ENCODE assay signal across 8 cellular contexts in the genomic region with DNA sequence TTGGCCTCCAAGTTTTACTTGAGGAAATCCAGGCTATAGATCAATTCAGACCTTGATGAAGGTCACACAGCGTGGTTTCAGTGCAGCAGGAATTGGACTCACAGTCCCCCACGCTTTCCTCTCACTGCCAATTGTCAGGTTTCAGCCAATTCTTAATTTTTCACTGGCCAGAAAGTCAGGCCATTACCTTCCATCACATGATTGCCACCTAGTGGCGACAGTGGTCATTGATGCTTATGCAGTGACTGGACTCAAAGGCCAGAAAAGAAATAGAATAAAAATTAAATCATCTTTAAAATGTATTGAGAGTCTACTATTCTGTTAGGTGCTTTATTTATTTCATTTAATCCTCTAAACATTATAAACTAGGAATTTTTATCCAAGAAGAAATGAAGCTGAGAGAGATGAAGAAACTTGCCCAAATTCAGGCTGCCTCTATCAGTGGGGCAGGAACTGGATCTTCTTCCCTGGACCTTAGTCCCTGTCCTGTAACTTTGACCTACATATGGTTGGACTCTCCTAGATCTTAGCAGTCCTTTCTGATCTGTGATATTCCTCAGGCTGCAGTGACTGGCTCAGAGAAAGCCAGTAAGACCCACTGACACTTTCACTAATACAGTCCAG.
DNase-seq lines count a peak whose midpoint lies in the region; ATAC-seq and TF ChIP-seq lines count a peak whose summit lies in the region.

No MANE protein-coding gene starts in this region.

- 0 out of 2 replicates have a peak, but pooled peaks cover 5% of the 10 kb centered on the region for H3K4me1 ChIP-seq in Panc1 (ENCODE audit: control insufficient read depth, insufficient read depth, low read length)
- H3K4me1 ChIP-seq in ovary (ENCODE audit: insufficient read depth) = no peaks in the 10 kb centered on the region
- peaks cover 0 to 7% (median 2%) of the 10 kb centered on the region in 4 donors for H3K4me1 ChIP-seq in tibial nerve

- peak; percentile 95 for ATAC-seq in GM21526 (IDR thresholded peaks at IDR 0.05; ENCODE audit: low FRiP score, unreplicated experiment)
- peak; percentile 94 for ATAC-seq in Panc1

- in situ Hi-C loops in Panc1 (cut with HindIII; ENCODE audit: low pct_unique_long_range_greater_than_20kb, low sequenced_read_pairs) = no loop called here

- TF ChIP-seq EP300 in ovary (IDR thresholded peaks at IDR 0.05) = no peak
- TF ChIP-seq EP300 in tibial nerve (IDR thresholded peaks at IDR 0.05) = no peak

- no peak overlapping the region; the same call in 1 of the 2 replicates for H3K27ac ChIP-seq in Panc1 (ENCODE audit: low read length)
- no peak overlapping the region for H3K27ac ChIP-seq in ovary
- H3K27ac ChIP-seq in tibial nerve = no peak overlapping the region

- POLR2A ChIA-PET in Panc1 (lab: Charles Lee) = no interaction called here

- H3K27me3 ChIP-seq in Panc1 (ENCODE audit: control insufficient read depth, insufficient read depth, low read length) (no peaks in the 10 kb centered on the region), ovary (no peaks in the 10 kb centered on the region), tibial nerve (no peaks in the 10 kb centered on the region)

- DNase-seq in EL (peak; percentile 60), HT1080 (ENCODE audit: low read depth) (peak; percentile 36), Panc1 (ENCODE audit: low read depth, low spot score) (peak; percentile 52), activated T-helper 1 cell treated with Interleukin-2 at 50 U/mL for 16 hours (ENCODE audit: low read depth) (peak; percentile 3), foreskin fibroblast (peak; percentile 50 to 84), ovary (peak; percentile 37 to 69 (median 56)), tibial nerve (ENCODE audit: low spot score in 2 of 2) (peak; percentile 69 to 93)

- intact Hi-C loops in Panc1 (cut with micrococcal nuclease; ENCODE audit: unreplicated experiment) = loop anchor here (2.0 to 5.0 kb wide), 2 partner anchors 37 to 243 kb away; no protein-coding TSS in a partner anchor
- intact Hi-C loops in ovary (cut with DNase I) = no loop called here

- H3K4me3 ChIP-seq in Panc1 (ENCODE audit: low read depth in 2 of 2, low read length in 2 of 2) (no peak overlapping the region), foreskin fibroblast (ENCODE audit: low read depth in 1 of 2, low read length in 2 of 2) (no peak overlapping the region), ovary (no peak overlapping the region), tibial nerve (no peak overlapping the region)

- TF ChIP-seq POLR2A in ovary (IDR thresholded peaks at IDR 0.05) = no peak
- no peak for TF ChIP-seq POLR2A in tibial nerve (IDR thresholded peaks at IDR 0.05)

- 0 to 1% (median 1%) methylated on average over 3 of the region's 3 CpGs for WGBS in ovary, 3 donors
- 1 to 5% methylated on average over 3 of the region's 3 CpGs for WGBS in tibial nerve, 2 donors

- peak; percentile 90 for TF ChIP-seq CTCF in Panc1 (IDR thresholded peaks at IDR 0.05)
- TF ChIP-seq CTCF in foreskin fibroblast (IDR thresholded peaks at IDR 0.05; ENCODE audit: low read depth, low read length) = peak; percentile 84
- TF ChIP-seq CTCF in ovary (IDR thresholded peaks at IDR 0.05) = peak in 2 of 3 donors; percentile 38 to 49
- peak; percentile 62 to 84 (median 70) for TF ChIP-seq CTCF in tibial nerve (IDR thresholded peaks at IDR 0.05)

- H3K9me3 ChIP-seq in Panc1 (ENCODE audit: control insufficient read depth, insufficient read depth, low read depth, low read length) (no peaks in the 10 kb centered on the region), ovary (no peaks in the 10 kb centered on the region), tibial nerve (no peaks in the 10 kb centered on the region)

- no peaks in the 10 kb centered on the region for H3K36me3 ChIP-seq in Panc1 (ENCODE audit: control insufficient read depth, insufficient read depth, low read length)
- no peaks in the 10 kb centered on the region for H3K36me3 ChIP-seq in ovary
- no peaks in the 10 kb centered on the region for H3K36me3 ChIP-seq in tibial nerve

- no TSS peak for BruUV-seq in Panc1 (replicated peaks; lab: Mats Ljungman, UMichigan)

- CTCF ChIA-PET in Panc1 (lab: Charles Lee) = interaction anchor here (0.9 kb wide), 1 partner anchor 41 kb away, joined by 3 read pairs; no protein-coding TSS in a partner anchor

Comparison
In these comparisons a context has a peak if more than half of its experiments do, and no peak if none do; other contexts are left out.
1. DNase-seq: peak in every context shown above with its lines; median percentile 81 in tibial nerve; 67 in foreskin fibroblast; 60 in EL; 56 in ovary; 52 in Panc1; 36 in HT1080; 3 in activated T-helper 1 cell treated with Interleukin-2 at 50 U/mL for 16 hours.